ENCODE assay signal across 33 cellular contexts in genomic region chr3:117748131-117748530, GRCh38.
"Had no signal": no experiment of that assay in that cellular context is flagged by ENCODE, and none has a peak within 500 bp of the region (broad histone marks: within the 10 kb centered on the region; RNA-seq: fewer than 3 reads in every experiment).

No MANE protein-coding gene starts in this region.

- H3K9me3 ChIP-seq: adrenal gland, breast epithelium, gastrocnemius medialis had no signal

- H3K27me3 ChIP-seq: adrenal gland, breast epithelium, dorsolateral prefrontal cortex, gastrocnemius medialis had no signal

- H3K27ac ChIP-seq: adrenal gland, breast epithelium, cardiac muscle cell, coronary artery, dorsolateral prefrontal cortex, foreskin keratinocyte, gastrocnemius medialis, WERI-Rb-1 had no signal

- H3K4me3 ChIP-seq: adrenal gland, breast epithelium, cardiac muscle cell, coronary artery, dorsolateral prefrontal cortex, gastrocnemius medialis had no signal

- ATAC-seq: activated CD4-positive, alpha-beta T cell treated with anti-CD3 and anti-CD28 coated beads for 36 hours; activated CD8-positive, alpha-beta memory T cell treated with anti-CD3 and anti-CD28 coated beads, Interleukin-2, amount 10 ng/mL, durations not matched to agents 7 days and 5 days; activated CD8-positive, alpha-beta T cell treated with anti-CD3 and anti-CD28 coated beads, Interleukin-2, amount 10 ng/mL, durations not matched to agents 7 days and 5 days; activated naive CD8-positive, alpha-beta T cell treated with anti-CD3 and anti-CD28 coated beads, Interleukin-2, amount 50 U/mL, for 24 hours; esophagus mucosa; foreskin keratinocyte; gastrocnemius medialis; T-helper 17 cell had no signal

- DNase-seq: activated B cell treated with CpG ODN at 0.5 μM for 24 hours; activated CD4-positive, alpha-beta memory T cell treated with anti-CD3 and anti-CD28 coated beads for 36 hours; activated CD4-positive, alpha-beta T cell treated with anti-CD3 and anti-CD28 coated beads for 36 hours; activated CD4-positive, alpha-beta T cell treated with anti-CD3 and anti-CD28 coated beads, Interleukin-2, amount 10 ng/mL, durations not matched to agents 24 days and 14 days; activated CD4-positive, CD25-positive, alpha-beta regulatory T cell treated with anti-CD3 and anti-CD28 coated beads, Interleukin-2, amount 50 U/mL, for 72 hours; activated CD8-positive, alpha-beta memory T cell treated with anti-CD3 and anti-CD28 coated beads, Interleukin-2, amount 10 ng/mL, durations not matched to agents 7 days and 5 days; activated CD8-positive, alpha-beta memory T cell treated with anti-CD3 and anti-CD28 coated beads, Interleukin-2, amount 50 U/mL, for 4 hours; activated CD8-positive, alpha-beta T cell treated with anti-CD3 and anti-CD28 coated beads, Interleukin-2, amount 10 ng/mL, durations not matched to agents 7 days and 5 days; activated effector memory CD4-positive, alpha-beta T cell treated with anti-CD3 and anti-CD28 coated beads, Interleukin-2, amount 50 U/mL, for 16 hours; activated naive CD4-positive, alpha-beta T cell treated with anti-CD3 and anti-CD28 coated beads for 36 hours; activated naive CD8-positive, alpha-beta T cell treated with anti-CD3 and anti-CD28 coated beads for 36 hours; activated naive CD8-positive, alpha-beta T cell treated with anti-CD3 and anti-CD28 coated beads, Interleukin-2, amount 50 U/mL, for 24 hours; activated T-cell treated with anti-CD3 and anti-CD28 coated beads, Interleukin-2, amount 50 U/mL, for 1 hour; activated T-cell treated with anti-CD3 and anti-CD28 coated beads, Interleukin-2, amount 50 U/mL, for 48 hours; adrenal gland; amygdala; aorta; central memory CD4-positive, alpha-beta T cell; cerebellar nuclear complex; dorsolateral prefrontal cortex; effector memory CD4-positive, alpha-beta T cell; endodermal cell; foreskin keratinocyte; gastrocnemius medialis; glutamatergic neuron; T-helper 1 cell; T-helper 17 cell; T1000; WERI-Rb-1 had no signal

- H3K36me3 ChIP-seq: adrenal gland, breast epithelium, cardiac muscle cell, gastrocnemius medialis, WERI-Rb-1 had no signal

- H3K4me1 ChIP-seq: adrenal gland, breast epithelium, foreskin keratinocyte, gastrocnemius medialis had no signal
